In the genomic region with DNA sequence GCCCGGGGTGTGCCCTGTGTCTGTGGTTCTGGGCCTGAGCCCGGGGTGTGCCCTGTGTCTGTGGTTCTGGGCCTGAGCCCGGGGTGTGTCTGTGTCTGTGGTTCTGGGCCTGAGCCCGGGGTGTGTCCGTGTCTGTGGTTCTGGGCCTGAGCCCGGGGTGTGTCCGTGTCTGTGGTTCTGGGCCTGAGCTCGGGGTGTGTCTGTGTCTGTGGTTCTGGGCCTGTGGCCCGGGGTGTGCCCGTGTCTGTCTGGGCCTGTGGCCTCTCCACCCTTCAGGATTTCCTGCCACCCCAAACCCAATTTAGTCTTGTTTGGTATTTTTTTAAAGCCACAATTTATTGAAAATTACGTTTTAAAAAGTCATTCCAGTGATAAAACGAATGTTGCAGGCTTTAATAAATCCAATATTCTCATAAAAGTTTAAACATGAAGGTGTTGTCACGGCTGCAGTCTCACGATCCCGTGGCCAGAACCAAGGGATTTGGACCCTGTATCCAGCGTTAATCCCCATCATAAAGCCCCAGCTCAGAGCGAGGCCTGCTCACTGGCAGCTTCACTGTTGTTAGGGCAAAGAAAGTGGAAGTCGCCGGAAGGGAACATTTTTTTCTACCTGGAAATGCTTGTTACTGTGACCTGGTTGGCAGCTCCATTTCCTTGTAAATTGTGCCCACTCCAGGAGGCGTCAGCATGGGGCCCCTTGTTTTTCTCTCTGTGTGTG, we compare ENCODE assay signal across 1 cellular context.
TF ChIP-seq lines count a peak whose summit lies in the region.

No MANE protein-coding gene starts in this region.

TF ChIP-seq in H1, 55 proteins besides CTCF, POLR2A, EP300 and RAD21:
- TF ChIP-seq PHF8 (conservative IDR thresholded peaks at IDR 0.05; ENCODE audit: low read depth, low read length) (no peak), CHD1 (IDR thresholded peaks at IDR 0.05; ENCODE audit: low read depth, low read length) (no peak), POU5F1 (IDR thresholded peaks at IDR 0.05; ENCODE audit: low read depth, low read length) (no peak), CHD2 (IDR thresholded peaks at IDR 0.05; ENCODE audit: low read length) (no peak), KDM1A (IDR thresholded peaks at IDR 0.05; ENCODE audit: borderline replicate concordance, low read length) (no peak), BACH1 (IDR thresholded peaks at IDR 0.05; ENCODE audit: low read length) (no peak), SP2 (IDR thresholded peaks at IDR 0.05; ENCODE audit: low read length) (no peak), TBP (IDR thresholded peaks at IDR 0.05; ENCODE audit: low read depth, low read length) (no peak), BCL11A (IDR thresholded peaks at IDR 0.05; ENCODE audit: low read depth in 2 of 2, low read length in 2 of 2) (no peak), CEBPB (IDR thresholded peaks at IDR 0.05; ENCODE audit: low read depth, low read length) (no peak), RFX5 (IDR thresholded peaks at IDR 0.05; ENCODE audit: borderline replicate concordance, low read depth, low read length) (no peak), YY1 (IDR thresholded peaks at IDR 0.05; ENCODE audit: low read depth, low read length) (no peak), ZNF274 (IDR thresholded peaks at IDR 0.05; ENCODE audit: borderline replicate concordance, extremely low read depth, low read length) (no peak), EZH2 (IDR thresholded peaks at IDR 0.05; ENCODE audit: low read depth, low read length, severe bottlenecking) (no peak), GABPA (IDR thresholded peaks at IDR 0.05; ENCODE audit: borderline replicate concordance, insufficient read depth, low read length) (no peak), KDM4A (IDR thresholded peaks at IDR 0.05; ENCODE audit: low read depth, low read length, severe bottlenecking) (no peak), POLR2AphosphoS5 (IDR thresholded peaks at IDR 0.05; ENCODE audit: low read depth, low read length) (no peak), FOSL1 (IDR thresholded peaks at IDR 0.05; ENCODE audit: insufficient read depth, low read depth, low read length) (no peak)
